14 cellular contexts compared by ENCODE assay signal in the genomic region with DNA sequence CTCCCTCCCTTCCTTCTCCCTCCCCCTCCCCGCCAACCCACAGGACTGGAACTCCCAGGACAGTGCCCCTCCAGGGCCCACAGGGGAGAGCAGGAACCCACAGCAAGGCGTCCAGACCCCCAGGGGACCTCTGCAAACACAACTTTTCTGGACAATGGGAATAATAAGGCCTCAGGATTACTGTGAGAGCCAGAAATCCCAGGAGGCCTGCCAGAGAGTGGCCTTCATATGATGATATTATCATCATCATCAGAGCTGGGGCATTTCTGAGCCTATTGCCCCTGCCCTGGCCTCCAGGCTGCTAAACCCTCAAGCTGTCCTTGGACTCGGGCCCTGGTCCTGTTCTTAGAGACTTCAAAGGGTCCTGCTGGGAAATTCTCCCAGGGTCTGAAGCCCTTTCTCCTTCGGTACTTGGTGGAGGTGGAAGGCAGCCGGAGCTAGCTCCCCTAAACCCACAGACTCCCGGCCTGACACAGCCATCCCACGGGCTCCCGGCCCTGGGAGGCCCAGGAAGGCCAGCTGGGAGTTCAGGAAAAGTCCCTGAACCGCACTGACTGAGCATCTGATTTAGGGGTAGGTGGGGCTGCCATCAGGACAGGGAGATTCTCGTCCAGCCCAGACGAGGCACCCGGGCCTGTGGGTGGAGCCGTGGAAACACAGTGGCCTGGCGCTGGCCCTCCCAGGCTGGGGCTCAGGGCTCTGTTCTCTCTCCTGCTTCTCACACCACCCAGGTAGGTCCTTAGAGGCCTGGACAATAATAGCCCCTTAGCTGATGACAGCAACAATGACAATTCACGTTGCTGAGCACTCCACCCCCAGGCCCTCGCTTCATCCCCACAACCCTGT. TPM values are rescaled to one million over a fixed set of nuclear protein-coding genes. Genes with fewer than 3 reads are reported as not detected.
DNase-seq lines count a peak whose midpoint lies in the region; ATAC-seq and TF ChIP-seq lines count a peak whose summit lies in the region.
"Had no signal": no experiment of that assay in that cellular context is flagged by ENCODE, and none has a peak within 500 bp of the region (broad histone marks: within the 10 kb centered on the region; RNA-seq: fewer than 3 reads in every experiment).

No MANE protein-coding gene starts in this region.

- H3K9ac ChIP-seq in GM23248: no peak overlapping the region

- intact Hi-C loops in prostate gland (cut with DNase I): no loop called here

- TF ChIP-seq POLR2A in gastroesophageal sphincter (IDR thresholded peaks at IDR 0.05): no peak
- TF ChIP-seq POLR2A in prostate gland (IDR thresholded peaks at IDR 0.05): no peak

- H3F3A ChIP-seq in GM23248 (ENCODE audit: insufficient read depth): no peaks in the 10 kb centered on the region

- no peak overlapping the region for H2AFZ ChIP-seq in GM23248

- no peak for TF ChIP-seq EP300 in gastroesophageal sphincter (IDR thresholded peaks at IDR 0.05)

- peak; percentile 35 for ATAC-seq in gastroesophageal sphincter

- in situ Hi-C loops in GM23248 (cut with MboI) (no loop called here), G401 (cut with HindIII; ENCODE audit: low sequenced_read_pairs) (no loop called here)

- H4K20me1 ChIP-seq in GM23248 (ENCODE audit: insufficient read depth): no peaks in the 10 kb centered on the region

- TF ChIP-seq CTCF in gastroesophageal sphincter (IDR thresholded peaks at IDR 0.05) (no peak), prostate gland (IDR thresholded peaks at IDR 0.05) (no peak)

- H3K9me2 ChIP-seq in GM23248 (ENCODE audit: insufficient read depth): no peaks in the 10 kb centered on the region

- H3K79me2 ChIP-seq in GM23248 (ENCODE audit: insufficient read depth): no peaks in the 10 kb centered on the region

- no peak overlapping the region for H3K4me2 ChIP-seq in GM23248 (ENCODE audit: unreplicated experiment)

- no peaks in the 10 kb centered on the region for H3K9me3 ChIP-seq in GM23248 (ENCODE audit: low read depth)
- no peaks in the 10 kb centered on the region for H3K9me3 ChIP-seq in gastroesophageal sphincter
- H3K9me3 ChIP-seq in prostate gland: no peaks in the 10 kb centered on the region
- no peaks in the 10 kb centered on the region for H3K9me3 ChIP-seq in effector memory CD4-positive, alpha-beta T cell (ENCODE audit: control insufficient read depth, low read length)
- H3K9me3 ChIP-seq: MG63, tibial artery had no signal

- no peaks in the 10 kb centered on the region for H3K36me3 ChIP-seq in GM23248 (ENCODE audit: low read depth)
- peaks cover 0 to 3% of the 10 kb centered on the region in 2 donors for H3K36me3 ChIP-seq in gastroesophageal sphincter
- no peaks in the 10 kb centered on the region for H3K36me3 ChIP-seq in prostate gland
- H3K36me3 ChIP-seq in effector memory CD4-positive, alpha-beta T cell (ENCODE audit: control insufficient read depth, insufficient read depth, low read length): no peaks in the 10 kb centered on the region
- H3K36me3 ChIP-seq: tibial artery had no signal

- H3K4me3 ChIP-seq in GM23248 (no peak overlapping the region), gastroesophageal sphincter (no peak overlapping the region), prostate gland (no peak overlapping the region)
- H3K4me3 ChIP-seq in effector memory CD4-positive, alpha-beta T cell (ENCODE audit: insufficient read depth, low read depth, low read length, poor library complexity, severe bottlenecking): no peak overlapping the region
- H3K4me3 ChIP-seq: MG63, tibial artery had no signal

- peak; percentile 11 for DNase-seq in GM23248
- DNase-seq in SK-N-DZ (ENCODE audit: low spot score): peak; percentile 35
- DNase-seq in prostate gland (ENCODE audit: low spot score): no peak
- no peak for DNase-seq in effector memory CD4-positive, alpha-beta T cell
- DNase-seq in NCI-H2196 (lab: John Stamatoyannopoulos, UW; ENCODE audit: unreplicated experiment): no peak
- DNase-seq in G401 (ENCODE audit: low spot score): no peak
- DNase-seq: activated naive CD4-positive, alpha-beta T cell treated with anti-CD3 and anti-CD28 coated beads, Interleukin-2, amount 10 ng/mL, durations not matched to agents 7 days and 5 days; CD4-positive, alpha-beta memory T cell; MG63; NCI-H2029 treated with DMSO at 0.1 percent for 48 hours; NCI-H748 treated with DMSO at 0.1 percent for 48 hours; SIG-M5; tibial artery had no signal

- H3K27me3 ChIP-seq in GM23248 (replicated peaks; ENCODE audit: insufficient read depth) (no peaks in the 10 kb centered on the region), gastroesophageal sphincter (no peaks in the 10 kb centered on the region), prostate gland (replicated peaks; ENCODE audit: insufficient read depth) (no peaks in the 10 kb centered on the region)
- H3K27me3 ChIP-seq in effector memory CD4-positive, alpha-beta T cell (replicated peaks; ENCODE audit: control insufficient read depth, insufficient read depth, low read length, poor library complexity, severe bottlenecking): no peaks in the 10 kb centered on the region
- H3K27me3 ChIP-seq: MG63 had no signal

- H3K4me1 ChIP-seq in GM23248 (ENCODE audit: insufficient read depth): 0 out of 2 replicates have a peak, but pooled peaks cover 4% of the 10 kb centered on the region
- peaks cover 0 to 49% (median 26%) of the 10 kb centered on the region in 3 donors for H3K4me1 ChIP-seq in gastroesophageal sphincter
- H3K4me1 ChIP-seq in prostate gland (replicated peaks): peaks cover 13% of the 10 kb centered on the region
- no peaks in the 10 kb centered on the region for H3K4me1 ChIP-seq in effector memory CD4-positive, alpha-beta T cell (ENCODE audit: control insufficient read depth, insufficient read depth, low read length, poor library complexity, severe bottlenecking)

- 43 to 49% methylated on average over 16 of the region's 16 CpGs for WGBS in GM23248 (ENCODE audit: low coverage in 1 of 2, low lambda C conversion rate in 2 of 2, missing lambda C conversion rate in 2 of 2), 2 experiments
- WGBS in gastroesophageal sphincter (ENCODE audit: low coverage in 1 of 2), 2 donors: 20% methylated on average over 1 of the region's 16 CpGs; no CpG with 5 or more reads in 1 of the 2 donors
- WGBS in prostate gland: 47% methylated on average over 16 of the region's 16 CpGs

- no peak overlapping the region for H3K27ac ChIP-seq in GM23248
- peak overlapping the region in 3 of 4 donors; percentile 45 to 70 (median 52) for H3K27ac ChIP-seq in gastroesophageal sphincter
- H3K27ac ChIP-seq in prostate gland: peak overlapping the region; percentile 31 to 48
- no peak overlapping the region for H3K27ac ChIP-seq in effector memory CD4-positive, alpha-beta T cell (ENCODE audit: insufficient read depth, low read length, poor library complexity, severe bottlenecking)
- H3K27ac ChIP-seq: tibial artery had no signal

RNA-seq across cellular contexts. Expression of a gene that starts 4.9 kb away (rescaled TPM):
- 0.51 and 2.4 TPM in 2 replicates for total RNA-seq in GM23248 (2014; rRNA removed; shearing (Covaris generic))
- 0.54 and 1.1 TPM in 2 replicates for polyA plus RNA-seq in GM23248 (2016; fragmentation: Nextera tagmentation; extraction: Ambion mirVana)
- 7.5 and 12.1 TPM in 2 replicates for polyA plus RNA-seq in SK-N-DZ (2014; cell fraction: cytosol; rRNA removed)
- polyA plus RNA-seq in SK-N-DZ (2014; cell fraction: nucleus; rRNA removed): 40.3 and 60.1 TPM in 2 replicates
- total RNA-seq in gastroesophageal sphincter (10 to 100 TPM; 16.8 to 77.8 (median 48.9) TPM), prostate gland (10 to 100 TPM in 1 of 2 donors, 1 to 10 TPM in 1; 4.5 to 18.8 TPM)
- 1.1 and 2.4 TPM in 2 replicates for total RNA-seq in G401 (2014; rRNA removed; shearing (Covaris generic))

RNA-seq across cellular contexts. Expression of a gene that starts 29.3 kb away (rescaled TPM):
- 12.3 and 17.4 TPM in 2 replicates for total RNA-seq in GM23248 (2014; rRNA removed; shearing (Covaris generic))
- 3.8 TPM in 2 replicates for polyA plus RNA-seq in GM23248 (2016; fragmentation: Nextera tagmentation; extraction: Ambion mirVana)
- 79.2 and 95.4 TPM in 2 replicates for polyA plus RNA-seq in SK-N-DZ (2014; cell fraction: cytosol; rRNA removed)
- polyA plus RNA-seq in SK-N-DZ (2014; cell fraction: nucleus; rRNA removed): 103 and 107 TPM in 2 replicates
- total RNA-seq in gastroesophageal sphincter (10 to 100 TPM in 3 of 4 donors, 1 to 10 TPM in 1; 6.1 to 14.9 (median 13.3) TPM), prostate gland (10 to 100 TPM; 22.7 to 41.8 TPM)
- 36.4 and 43.4 TPM in 2 replicates for total RNA-seq in G401 (2014; rRNA removed; shearing (Covaris generic))

Comparison
In these comparisons a context has a peak if more than half of its experiments do, and no peak if none do; other contexts are left out.
1. DNase-seq: peak in GM23248 (single experiment) and SK-N-DZ (single experiment); none in prostate gland (single experiment), effector memory CD4-positive, alpha-beta T cell (0 of 3), NCI-H2196 (single experiment) and G401 (single experiment).
2. H3K27ac ChIP-seq: peak in gastroesophageal sphincter (3 of 4) and prostate gland (2 of 2); none in GM23248 (single experiment) and effector memory CD4-positive, alpha-beta T cell (single experiment).